ENCODE assay signal across 12 cellular contexts in genomic region chr17:50123649-50124349, GRCh38. TPM values are rescaled to one million over a fixed set of nuclear protein-coding genes. Genes with fewer than 3 reads are reported as not detected.
A peak's percentile ranks its signal among the peaks of the same experiment; 100 is the strongest.
DNase-seq lines count a peak whose midpoint lies in the region; ATAC-seq and TF ChIP-seq lines count a peak whose summit lies in the region.
"Had no signal": no experiment of that assay in that cellular context is flagged by ENCODE, and none has a peak within 500 bp of the region (broad histone marks: within the 10 kb centered on the region; RNA-seq: fewer than 3 reads in every experiment).

No MANE protein-coding gene starts in this region.

- DNase-seq in Right ventricle myocardium inferior (ENCODE audit: missing footprints), result peak; percentile 52
- no peak for DNase-seq in right atrium auricular region (ENCODE audit: low spot score)
- DNase-seq in lower lobe of right lung, result no peak
- no peak for DNase-seq in uterus
- no peak for DNase-seq in immature natural killer cell
- DNase-seq in T-helper 2 cell, result no peak
- DNase-seq in activated T-helper 1 cell treated with anti-CD3 and anti-CD28 coated beads, Interleukin-12 subunit alpha, Interleukin-12 subunit beta, Interleukin-2, Interleukin-4 antibody, amounts not matched to agents 30 ng/mL and 10 ng/mL and 1 ng/mL, durations not matched to agents 14 hours and 24 hours and 36 hours (ENCODE audit: low spot score), result no peak
- DNase-seq: foreskin fibroblast; stimulated activated naive B cell treated with anti-CD40 and anti-IgM and Interleukin-4, amounts not matched to agents 10 μg/mL and 1 μg/mL and 100 μg/mL, for 72 hours had no signal

- H3K4me1 ChIP-seq in right atrium auricular region (peaks cover 0 to 12% of the 10 kb centered on the region in 2 donors), duodenal mucosa (ENCODE audit: control insufficient read depth in 1 of 2, insufficient read depth in 2 of 2, low read length in 2 of 2) (peaks cover 13 to 24% of the 10 kb centered on the region in 2 donors), lower lobe of right lung (peaks cover 13% of the 10 kb centered on the region), uterus (no peaks in the 10 kb centered on the region)

- no peak overlapping the region for H3K9ac ChIP-seq in duodenal mucosa (ENCODE audit: low read depth in 1 of 2, low read length in 2 of 2)
- H3K9ac ChIP-seq: BLaER1 had no signal

- intact Hi-C loops in Right ventricle myocardium inferior (cut with DNase I) (no loop called here), lower lobe of right lung (cut with DNase I) (no loop called here), uterus (cut with DNase I; ENCODE audit: low total_unique reads) (no loop called here)
- intact Hi-C loops in activated T-helper 1 cell treated with anti-CD3 and anti-CD28 coated beads, Interleukin-12 subunit alpha, Interleukin-12 subunit beta, Interleukin-2, Interleukin-4 antibody, amounts not matched to agents 30 ng/mL and 10 ng/mL and 1 ng/mL, durations not matched to agents 14 hours and 24 hours and 36 hours (cut with micrococcal nuclease), result no loop called here

- H3K4me3 Mint-ChIP-seq in immature natural killer cell, result no peak overlapping the region
- no peak overlapping the region for H3K4me3 Mint-ChIP-seq in activated T-helper 1 cell treated with anti-CD3 and anti-CD28 coated beads, Interleukin-12 subunit alpha, Interleukin-12 subunit beta, Interleukin-2, Interleukin-4 antibody, amounts not matched to agents 30 ng/mL and 10 ng/mL and 1 ng/mL, durations not matched to agents 14 hours and 24 hours and 36 hours
- H3K4me3 Mint-ChIP-seq: stimulated activated naive B cell treated with anti-CD40 and anti-IgM and Interleukin-4, amounts not matched to agents 10 μg/mL and 1 μg/mL and 100 μg/mL, for 72 hours had no signal

- no peak overlapping the region for H3K27ac Mint-ChIP-seq in immature natural killer cell
- no peak overlapping the region for H3K27ac Mint-ChIP-seq in activated T-helper 1 cell treated with anti-CD3 and anti-CD28 coated beads, Interleukin-12 subunit alpha, Interleukin-12 subunit beta, Interleukin-2, Interleukin-4 antibody, amounts not matched to agents 30 ng/mL and 10 ng/mL and 1 ng/mL, durations not matched to agents 14 hours and 24 hours and 36 hours
- H3K27ac Mint-ChIP-seq: progenitor cell of endocrine pancreas; stimulated activated naive B cell treated with anti-CD40 and anti-IgM and Interleukin-4, amounts not matched to agents 10 μg/mL and 1 μg/mL and 100 μg/mL, for 72 hours had no signal

- no peak overlapping the region for H3K27ac ChIP-seq in right atrium auricular region
- peak overlapping the region; percentile 26 for H3K27ac ChIP-seq in duodenal mucosa (ENCODE audit: low read depth, low read length)
- peak overlapping the region; percentile 63 for H3K27ac ChIP-seq in lower lobe of right lung
- H3K27ac ChIP-seq in uterus, result peak overlapping the region; percentile 49 to 63
- H3K27ac ChIP-seq: BLaER1 had no signal

- H3K36me3 ChIP-seq in right atrium auricular region (no peaks in the 10 kb centered on the region), duodenal mucosa (ENCODE audit: control insufficient read depth in 1 of 2, insufficient read depth in 2 of 2, low read length in 2 of 2) (no peaks in the 10 kb centered on the region), lower lobe of right lung (no peaks in the 10 kb centered on the region), uterus (no peaks in the 10 kb centered on the region)
- H3K36me3 ChIP-seq: BLaER1 had no signal

- H3K27me3 ChIP-seq in right atrium auricular region (no peaks in the 10 kb centered on the region), duodenal mucosa (ENCODE audit: control insufficient read depth in 1 of 2, insufficient read depth in 2 of 2, low read length in 2 of 2) (peaks cover 0 to 7% of the 10 kb centered on the region in 2 donors), lower lobe of right lung (ENCODE audit: low read depth) (peaks cover 16% of the 10 kb centered on the region), uterus (no peaks in the 10 kb centered on the region)

- peaks cover 0 to 2% (median 0%) of the 10 kb centered on the region in 6 donors for H3K9me3 Mint-ChIP-seq in immature natural killer cell
- H3K9me3 Mint-ChIP-seq in activated T-helper 1 cell treated with anti-CD3 and anti-CD28 coated beads, Interleukin-12 subunit alpha, Interleukin-12 subunit beta, Interleukin-2, Interleukin-4 antibody, amounts not matched to agents 30 ng/mL and 10 ng/mL and 1 ng/mL, durations not matched to agents 14 hours and 24 hours and 36 hours, result no peaks in the 10 kb centered on the region

- H3K9me3 ChIP-seq in right atrium auricular region (no peaks in the 10 kb centered on the region), duodenal mucosa (ENCODE audit: control insufficient read depth in 1 of 2, low read length in 2 of 2) (no peaks in the 10 kb centered on the region), lower lobe of right lung (no peaks in the 10 kb centered on the region), uterus (no peaks in the 10 kb centered on the region)

- H3K4me1 Mint-ChIP-seq in immature natural killer cell, result peaks cover 15 to 18% of the 10 kb centered on the region in 2 donors
- H3K4me1 Mint-ChIP-seq in activated T-helper 1 cell treated with anti-CD3 and anti-CD28 coated beads, Interleukin-12 subunit alpha, Interleukin-12 subunit beta, Interleukin-2, Interleukin-4 antibody, amounts not matched to agents 30 ng/mL and 10 ng/mL and 1 ng/mL, durations not matched to agents 14 hours and 24 hours and 36 hours (ENCODE audit: low read depth), result peaks cover 13% of the 10 kb centered on the region

- peak; percentile 22 for ATAC-seq in Right ventricle myocardium inferior
- no peak for ATAC-seq in lower lobe of right lung
- ATAC-seq: stimulated activated naive B cell treated with anti-CD40 and anti-IgM and Interleukin-4, amounts not matched to agents 10 μg/mL and 1 μg/mL and 100 μg/mL, for 72 hours had no signal

- no peak overlapping the region for H3K4me3 ChIP-seq in right atrium auricular region
- H3K4me3 ChIP-seq in duodenal mucosa (ENCODE audit: low read depth in 1 of 2, low read length in 2 of 2), result no peak overlapping the region
- no peak overlapping the region for H3K4me3 ChIP-seq in lower lobe of right lung
- no peak overlapping the region for H3K4me3 ChIP-seq in uterus
- H3K4me3 ChIP-seq: BLaER1 had no signal

- no peak for TF ChIP-seq POLR2A in uterus (IDR thresholded peaks at IDR 0.05)

- H3K36me3 Mint-ChIP-seq in immature natural killer cell, result no peaks in the 10 kb centered on the region
- no peaks in the 10 kb centered on the region for H3K36me3 Mint-ChIP-seq in activated T-helper 1 cell treated with anti-CD3 and anti-CD28 coated beads, Interleukin-12 subunit alpha, Interleukin-12 subunit beta, Interleukin-2, Interleukin-4 antibody, amounts not matched to agents 30 ng/mL and 10 ng/mL and 1 ng/mL, durations not matched to agents 14 hours and 24 hours and 36 hours (ENCODE audit: low read depth)

- no peak for TF ChIP-seq CTCF in right atrium auricular region (IDR thresholded peaks at IDR 0.05)
- no peak for TF ChIP-seq CTCF in lower lobe of right lung (IDR thresholded peaks at IDR 0.05)
- TF ChIP-seq CTCF in uterus (IDR thresholded peaks at IDR 0.05), result no peak

- peaks cover 13 to 22% (median 15%) of the 10 kb centered on the region in 3 donors for H3K27me3 Mint-ChIP-seq in immature natural killer cell (ENCODE audit: low read depth in 3 of 3)
- peaks cover 54% of the 10 kb centered on the region for H3K27me3 Mint-ChIP-seq in activated T-helper 1 cell treated with anti-CD3 and anti-CD28 coated beads, Interleukin-12 subunit alpha, Interleukin-12 subunit beta, Interleukin-2, Interleukin-4 antibody, amounts not matched to agents 30 ng/mL and 10 ng/mL and 1 ng/mL, durations not matched to agents 14 hours and 24 hours and 36 hours (ENCODE audit: insufficient read depth)

RNA-seq across cellular contexts. Expression of gene SAMD14, which starts 6.2 kb away (rescaled TPM):
- total RNA-seq in Right ventricle myocardium inferior, result 1.7 TPM
- total RNA-seq in right atrium auricular region, result 1 to 10 TPM in 1 of 2 donors, under 1 TPM in 1; 0.78 to 1.1 TPM
- 9.2 TPM for total RNA-seq in lower lobe of right lung
- 10 to 100 TPM in 1 of 4 donors, 1 to 10 TPM in 2, not detected in 1; 2.3 to 11.3 (median 6.2) TPM for total RNA-seq in uterus
- polyA plus RNA-seq in immature natural killer cell, result 1 to 10 TPM in 1 of 3 donors, not detected in 2; 1.2 TPM
- total RNA-seq in activated T-helper 1 cell treated with anti-CD3 and anti-CD28 coated beads, Interleukin-12 subunit alpha, Interleukin-12 subunit beta, Interleukin-2, Interleukin-4 antibody, amounts not matched to agents 30 ng/mL and 10 ng/mL and 1 ng/mL, durations not matched to agents 14 hours and 24 hours and 36 hours, result 1.6 and 3.6 TPM in 2 replicates

RNA-seq across cellular contexts. Expression of gene PPP1R9B, which starts 26.7 kb away (rescaled TPM):
- total RNA-seq in Right ventricle myocardium inferior (38.4 TPM), right atrium auricular region (10 to 100 TPM; 16.9 to 24.2 TPM), lower lobe of right lung (92.6 TPM), uterus (10 to 100 TPM in 3 of 4 donors, 1 to 10 TPM in 1; 9.2 to 65.3 (median 20.6) TPM)
- polyA plus RNA-seq in immature natural killer cell, result 1 to 10 TPM in 1 of 3 donors, under 1 TPM in 2; 0.25 to 2.0 (median 0.66) TPM
- 97.1 and 101 TPM in 2 replicates for total RNA-seq in activated T-helper 1 cell treated with anti-CD3 and anti-CD28 coated beads, Interleukin-12 subunit alpha, Interleukin-12 subunit beta, Interleukin-2, Interleukin-4 antibody, amounts not matched to agents 30 ng/mL and 10 ng/mL and 1 ng/mL, durations not matched to agents 14 hours and 24 hours and 36 hours

RNA-seq across cellular contexts. Expression of gene PDK2, which starts 28.6 kb away (rescaled TPM):
- 260 TPM for total RNA-seq in Right ventricle myocardium inferior
- 100 to 1,000 TPM; 186 to 214 TPM for total RNA-seq in right atrium auricular region
- 35.7 TPM for total RNA-seq in lower lobe of right lung
- 10 to 100 TPM; 12.9 to 62.6 (median 32.4) TPM for total RNA-seq in uterus
- 10 to 100 TPM; 36.5 to 54.5 (median 43.8) TPM for polyA plus RNA-seq in immature natural killer cell
- 13.7 and 16.9 TPM in 2 replicates for total RNA-seq in activated T-helper 1 cell treated with anti-CD3 and anti-CD28 coated beads, Interleukin-12 subunit alpha, Interleukin-12 subunit beta, Interleukin-2, Interleukin-4 antibody, amounts not matched to agents 30 ng/mL and 10 ng/mL and 1 ng/mL, durations not matched to agents 14 hours and 24 hours and 36 hours

RNA-seq across cellular contexts. Expression of gene SGCA, which starts 42.0 kb away (rescaled TPM):
- total RNA-seq in Right ventricle myocardium inferior (151 TPM), right atrium auricular region (100 to 1,000 TPM; 120 to 207 TPM), lower lobe of right lung (9.1 TPM), uterus (100 to 1,000 TPM in 1 of 4 donors, 10 to 100 TPM in 1, under 1 TPM in 1, not detected in 1; 0.90 to 119 (median 19.6) TPM)
- not detected for polyA plus RNA-seq in immature natural killer cell
- 0.32 and 0.49 TPM in 2 replicates for total RNA-seq in activated T-helper 1 cell treated with anti-CD3 and anti-CD28 coated beads, Interleukin-12 subunit alpha, Interleukin-12 subunit beta, Interleukin-2, Interleukin-4 antibody, amounts not matched to agents 30 ng/mL and 10 ng/mL and 1 ng/mL, durations not matched to agents 14 hours and 24 hours and 36 hours
- total RNA-seq: progenitor cell of endocrine pancreas had no signal

Comparison
In these comparisons a context has a peak if more than half of its experiments do, and no peak if none do; other contexts are left out.
1. H3K27ac ChIP-seq: peak in duodenal mucosa (single experiment), lower lobe of right lung (single experiment) and uterus (2 of 2); none in right atrium auricular region (0 of 2).